13 cellular contexts compared by ENCODE assay signal in genomic region chr3:29513236-29513635, GRCh38.
DNase-seq lines count a peak whose midpoint lies in the region; ATAC-seq and TF ChIP-seq lines count a peak whose summit lies in the region.
"Had no signal": no experiment of that assay in that cellular context is flagged by ENCODE, and none has a peak within 500 bp of the region (broad histone marks: within the 10 kb centered on the region; RNA-seq: fewer than 3 reads in every experiment).

No MANE protein-coding gene starts in this region.

- H3K4me2 ChIP-seq in mammary epithelial cell (ENCODE audit: insufficient read depth, low read depth, low read length) = no peak overlapping the region

- POLR2A ChIA-PET in MCF 10A (lab: Yijun Ruan, JAX) = interaction anchor here (0.9 kb wide), 1 partner anchor 14 kb away, joined by 4 read pairs; no protein-coding TSS in a partner anchor

- no peak overlapping the region for H3K9ac ChIP-seq in mammary epithelial cell (ENCODE audit: insufficient read depth, low read length)

- H3K4me1 ChIP-seq in mammary epithelial cell (ENCODE audit: insufficient read depth, low read length) = peaks cover 30% of the 10 kb centered on the region
- H3K4me1 ChIP-seq in left lung = peaks cover 13 to 30% of the 10 kb centered on the region in 2 donors
- H3K4me1 ChIP-seq in upper lobe of right lung = peaks cover 32% of the 10 kb centered on the region

- peaks cover 34% of the 10 kb centered on the region for H3K4me1 Mint-ChIP-seq in MCF 10A (ENCODE audit: insufficient read depth, unreplicated experiment)
- H3K4me1 Mint-ChIP-seq in T-helper 2 cell treated with Interferon-gamma antibody and Interleukin-4, amounts not matched to agents 5 μg/mL and 100 μg/mL, for 36 hours (ENCODE audit: low read depth) = peaks cover 1% of the 10 kb centered on the region

- intact Hi-C loops in mammary epithelial cell (cut with micrococcal nuclease) (loop anchor here (10.0 kb wide), 1 partner anchor 228 kb away; the partner anchor contains the start of gene RBMS3), MCF 10A (cut with micrococcal nuclease) (no loop called here), left lung (cut with DNase I) (no loop called here), upper lobe of right lung (cut with DNase I) (no loop called here)

- no peaks in the 10 kb centered on the region for H3K79me2 ChIP-seq in mammary epithelial cell (ENCODE audit: insufficient read depth, low read length)

- TF ChIP-seq CTCF in mammary epithelial cell (conservative IDR thresholded peaks at IDR 0.05 in 1 of 2, IDR thresholded peaks at IDR 0.05 in 1 of 2; ENCODE audit: extremely low read depth in 1 of 2, insufficient read depth in 1 of 2, low read depth in 1 of 2, low read length in 2 of 2) (no peak), MCF 10A (IDR thresholded peaks at IDR 0.05; ENCODE audit: unreplicated experiment) (no peak), astrocyte of the spinal cord (IDR thresholded peaks at IDR 0.05; ENCODE audit: low read depth, low read length) (no peak), left lung (IDR thresholded peaks at IDR 0.05) (no peak), upper lobe of right lung (IDR thresholded peaks at IDR 0.05) (no peak)

- H2AFZ ChIP-seq in mammary epithelial cell (ENCODE audit: low read depth, low read length) = no peak overlapping the region

- H3K4me3 ChIP-seq in mammary epithelial cell (replicated peaks in 1 of 3; ENCODE audit: insufficient read depth in 1 of 3, low read depth in 2 of 3, low read length in 3 of 3) = no peak overlapping the region
- no peak overlapping the region for H3K4me3 ChIP-seq in astrocyte of the spinal cord (ENCODE audit: low read depth, low read length)
- H3K4me3 ChIP-seq in left lung = no peak overlapping the region
- H3K4me3 ChIP-seq in upper lobe of right lung = no peak overlapping the region
- H3K4me3 ChIP-seq: Peyer's patch had no signal

- no peak overlapping the region for H3K4me3 Mint-ChIP-seq in MCF 10A (ENCODE audit: unreplicated experiment)
- no peak overlapping the region for H3K4me3 Mint-ChIP-seq in T-helper 2 cell treated with Interferon-gamma antibody and Interleukin-4, amounts not matched to agents 5 μg/mL and 100 μg/mL, for 36 hours

- no peaks in the 10 kb centered on the region for H3K27me3 Mint-ChIP-seq in MCF 10A (ENCODE audit: insufficient read depth, unreplicated experiment)
- H3K27me3 Mint-ChIP-seq in T-helper 2 cell treated with Interferon-gamma antibody and Interleukin-4, amounts not matched to agents 5 μg/mL and 100 μg/mL, for 36 hours (ENCODE audit: low read depth) = no peaks in the 10 kb centered on the region

- in situ Hi-C loops in mammary epithelial cell (cut with MboI; ENCODE audit: low sequenced_read_pairs in 2 of 2) (no loop called here), astrocyte of the spinal cord (cut with HindIII; ENCODE audit: low sequenced_read_pairs) (no loop called here)

- CTCF ChIA-PET in mammary epithelial cell (lab: Charles Lee; ENCODE audit: low non-redundant PET) (no interaction called here), MCF 10A (lab: Yijun Ruan, JAX) (interaction anchor here (0.7 kb wide), 1 partner anchor 18 kb away, joined by 4 read pairs; no protein-coding TSS in a partner anchor)

- H4K20me1 ChIP-seq in mammary epithelial cell (ENCODE audit: insufficient read depth, low read length) = no peaks in the 10 kb centered on the region

- DNase-seq in mammary epithelial cell (peak; percentile 9), MCF 10A (ENCODE audit: unreplicated experiment) (no peak), astrocyte of the spinal cord (ENCODE audit: low read depth, low spot score) (peak; percentile 18), left lung (no peak), upper lobe of right lung (no peak)
- no peak for DNase-seq in T-helper 2 cell treated with Interferon-gamma antibody and Interleukin-4, amounts not matched to agents 5 μg/mL and 100 μg/mL, for 36 hours (ENCODE audit: low spot score)
- DNase-seq: activated CD4-positive, CD25-positive, alpha-beta regulatory T cell; DMS79 treated with DMSO at 0.1 percent for 48 hours; NCI-H187 treated with DMSO at 0.1 percent for 48 hours; Peyer's patch had no signal

- no peak overlapping the region for H3K27ac Mint-ChIP-seq in MCF 10A (ENCODE audit: low read depth, unreplicated experiment)
- H3K27ac Mint-ChIP-seq in T-helper 2 cell treated with Interferon-gamma antibody and Interleukin-4, amounts not matched to agents 5 μg/mL and 100 μg/mL, for 36 hours = no peak overlapping the region

- dilution Hi-C loops in mammary epithelial cell (cut with HindIII; ENCODE audit: low sequenced_read_pairs) = no loop called here

- no peaks in the 10 kb centered on the region for H3K9me3 ChIP-seq in mammary epithelial cell (replicated peaks; ENCODE audit: insufficient read depth, low read length)
- H3K9me3 ChIP-seq in left lung = no peaks in the 10 kb centered on the region
- no peaks in the 10 kb centered on the region for H3K9me3 ChIP-seq in upper lobe of right lung
- H3K9me3 ChIP-seq: Peyer's patch had no signal

- BruUV-seq in mammary epithelial cell (replicated peaks; lab: Mats Ljungman, UMichigan) = no TSS peak
- BruUV-seq in MCF 10A (replicated peaks; lab: Mats Ljungman, UMichigan) = no TSS peak

- no peak overlapping the region for H3K27ac ChIP-seq in mammary epithelial cell (ENCODE audit: insufficient read depth, low read depth, low read length)
- peak overlapping the region; percentile 5 to 25 for H3K27ac ChIP-seq in left lung
- peak overlapping the region; percentile 9 for H3K27ac ChIP-seq in upper lobe of right lung
- H3K27ac ChIP-seq: 22Rv1 had no signal

- 33% methylated on average over 3 of the region's 3 CpGs for WGBS in mammary epithelial cell (ENCODE audit: low coverage, missing lambda C conversion rate)

- H3K27me3 ChIP-seq in mammary epithelial cell (ENCODE audit: insufficient read depth, low read length) (no peaks in the 10 kb centered on the region), left lung (no peaks in the 10 kb centered on the region), upper lobe of right lung (no peaks in the 10 kb centered on the region)
- H3K27me3 ChIP-seq: Peyer's patch had no signal

- ATAC-seq in left lung (no peak), upper lobe of right lung (peak; percentile 39), HG03045 (IDR thresholded peaks at IDR 0.05; ENCODE audit: unreplicated experiment) (no peak), GM21825 (IDR thresholded peaks at IDR 0.05; ENCODE audit: unreplicated experiment) (no peak)

- H3K9me3 Mint-ChIP-seq in MCF 10A (ENCODE audit: unreplicated experiment) = peaks cover 10% of the 10 kb centered on the region
- H3K9me3 Mint-ChIP-seq in T-helper 2 cell treated with Interferon-gamma antibody and Interleukin-4, amounts not matched to agents 5 μg/mL and 100 μg/mL, for 36 hours = no peaks in the 10 kb centered on the region

- H3K36me3 ChIP-seq in mammary epithelial cell (ENCODE audit: insufficient read depth, low read length) = no peaks in the 10 kb centered on the region
- no peaks in the 10 kb centered on the region for H3K36me3 ChIP-seq in left lung
- H3K36me3 ChIP-seq in upper lobe of right lung = no peaks in the 10 kb centered on the region
- H3K36me3 ChIP-seq: Peyer's patch had no signal

- H3K36me3 Mint-ChIP-seq in MCF 10A (ENCODE audit: insufficient read depth, unreplicated experiment) = peaks cover 11% of the 10 kb centered on the region
- no peaks in the 10 kb centered on the region for H3K36me3 Mint-ChIP-seq in T-helper 2 cell treated with Interferon-gamma antibody and Interleukin-4, amounts not matched to agents 5 μg/mL and 100 μg/mL, for 36 hours (ENCODE audit: low read depth)

Comparison
In these comparisons a context has a peak if more than half of its experiments do, and no peak if none do; other contexts are left out.
1. DNase-seq: peak in mammary epithelial cell (single experiment) and astrocyte of the spinal cord (single experiment); none in MCF 10A (single experiment), left lung (0 of 2), upper lobe of right lung (single experiment) and T-helper 2 cell treated with Interferon-gamma antibody and Interleukin-4, amounts not matched to agents 5 μg/mL and 100 μg/mL, for 36 hours (single experiment).